17 cellular contexts compared by ENCODE assay signal in genomic region chr13:33144358-33144784, GRCh38.
"Had no signal": no experiment of that assay in that cellular context is flagged by ENCODE, and none has a peak within 500 bp of the region (broad histone marks: within the 10 kb centered on the region; RNA-seq: fewer than 3 reads in every experiment).

No MANE protein-coding gene starts in this region.

- DNase-seq: activated CD4-positive, alpha-beta T cell treated with anti-CD3 and anti-CD28 coated beads, Interleukin-2, amount 10 ng/mL, durations not matched to agents 24 days and 14 days; activated CD8-positive, alpha-beta T cell treated with anti-CD3 and anti-CD28 coated beads, Interleukin-2, amount 10 ng/mL, durations not matched to agents 7 days and 5 days; activated naive CD4-positive, alpha-beta T cell; adrenal gland; brain microvascular endothelial cell; effector CD8-positive, alpha-beta T cell; foreskin melanocyte; hypothalamus; naive thymus-derived CD4-positive, alpha-beta T cell; ovary; spleen; stimulated activated CD4-positive, alpha-beta T cell treated with anti-CD3 and anti-CD28 coated beads, Interleukin-4, amount 100 ng/mL, for 1 hour; stimulated activated naive CD4-positive, alpha-beta T cell treated with Interleukin-2 at 50 U/mL for 16 hours; upper lobe of left lung had no signal

- H3K4me3 Mint-ChIP-seq: activated CD4-positive, alpha-beta T cell treated with anti-CD3 and anti-CD28 coated beads, Interleukin-2, amount 10 ng/mL, durations not matched to agents 24 days and 14 days; activated CD8-positive, alpha-beta T cell treated with anti-CD3 and anti-CD28 coated beads, Interleukin-2, amount 10 ng/mL, durations not matched to agents 7 days and 5 days; activated naive CD8-positive, alpha-beta T cell; dendritic cell treated with granulocyte-macrophage colony-stimulating factor and Interleukin-4, amounts not matched to agents 40 ng/mL and 50 ng/mL, for 4 days; memory B cell; naive thymus-derived CD4-positive, alpha-beta T cell had no signal

- H3K27ac Mint-ChIP-seq: activated CD8-positive, alpha-beta T cell treated with anti-CD3 and anti-CD28 coated beads, Interleukin-2, amount 10 ng/mL, durations not matched to agents 7 days and 5 days; activated naive CD8-positive, alpha-beta T cell; dendritic cell treated with granulocyte-macrophage colony-stimulating factor and Interleukin-4, amounts not matched to agents 40 ng/mL and 50 ng/mL, for 4 days; memory B cell; naive thymus-derived CD4-positive, alpha-beta T cell had no signal

- H3K4me1 Mint-ChIP-seq: memory B cell had no signal

- H3K36me3 Mint-ChIP-seq: activated naive CD8-positive, alpha-beta T cell; memory B cell had no signal

- H3K27me3 Mint-ChIP-seq: activated CD4-positive, alpha-beta T cell treated with anti-CD3 and anti-CD28 coated beads, Interleukin-2, amount 10 ng/mL, durations not matched to agents 24 days and 14 days; dendritic cell treated with granulocyte-macrophage colony-stimulating factor and Interleukin-4, amounts not matched to agents 40 ng/mL and 50 ng/mL, for 4 days had no signal
